26 cellular contexts compared by ENCODE assay signal in the genomic region with DNA sequence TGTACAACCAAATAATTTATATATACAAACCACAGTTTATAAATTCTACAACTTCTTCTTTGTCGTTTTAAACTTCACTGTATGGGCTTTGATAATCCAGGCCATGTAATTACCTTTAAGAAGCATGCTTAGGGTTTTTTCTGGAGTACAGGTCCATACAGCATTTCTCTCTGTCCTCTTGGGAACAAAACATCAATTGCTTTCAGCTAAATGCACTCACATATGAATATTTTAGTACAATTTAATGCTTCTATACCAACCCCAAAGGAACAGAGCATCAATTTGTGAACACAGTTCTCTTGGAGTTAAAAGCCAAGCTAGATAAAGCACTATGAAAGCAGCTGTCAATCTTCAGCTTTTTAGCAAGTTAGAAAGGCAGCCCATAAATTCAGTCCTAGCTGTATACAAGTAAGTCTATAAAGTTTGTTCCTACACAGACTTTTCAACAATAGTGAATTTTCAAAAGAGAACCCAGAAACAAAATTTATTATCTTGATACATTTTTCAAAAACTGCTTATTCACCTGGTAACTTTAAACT.
"Had no signal": no experiment of that assay in that cellular context is flagged by ENCODE, and none has a peak within 500 bp of the region (broad histone marks: within the 10 kb centered on the region; RNA-seq: fewer than 3 reads in every experiment).

No MANE protein-coding gene starts in this region.

- H3K4me3 ChIP-seq: esophagus squamous epithelium, lung, pancreas, smooth muscle cell, suprapubic skin, vagina had no signal

- H3K4me1 Mint-ChIP-seq: memory B cell; stimulated activated naive CD8-positive, alpha-beta T cell treated with anti-CD3 and anti-CD28 coated beads, Interleukin-15, amount 100 ng/mL, for 72 hours had no signal

- H3K36me3 Mint-ChIP-seq: natural killer cell had no signal

- H3K4me1 ChIP-seq: esophagus squamous epithelium, pancreas, suprapubic skin, vagina had no signal

- H3K4me3 Mint-ChIP-seq: effector memory CD8-positive, alpha-beta T cell; memory B cell; natural killer cell; neural crest cell; stimulated activated naive CD8-positive, alpha-beta T cell treated with anti-CD3 and anti-CD28 coated beads, Interleukin-15, amount 100 ng/mL, for 72 hours had no signal

- DNase-seq: cortex of kidney; effector memory CD8-positive, alpha-beta T cell; erythroblast; esophagus squamous epithelium; head of caudate nucleus; natural killer cell; pancreas; stimulated activated CD4-positive, alpha-beta T cell treated with anti-CD3 and anti-CD28 coated beads, Interleukin-12 subunit alpha, Interleukin-12 subunit beta, amount 100 ng/mL, for 4 hours; stimulated activated CD4-positive, alpha-beta T cell treated with anti-CD3 and anti-CD28 coated beads, Interleukin-1b, Interleukin-23, amount 100 ng/mL, for 48 hours; stimulated activated CD4-positive, alpha-beta T cell treated with anti-CD3 and anti-CD28 coated beads, Interleukin-4, amount 100 ng/mL, for 1 hour; stimulated activated CD8-positive, alpha-beta memory T cell treated with anti-CD3 and anti-CD28 coated beads, Interleukin-4, amount 100 ng/mL, for 48 hours; stimulated activated naive CD4-positive, alpha-beta T cell; stimulated activated naive CD8-positive, alpha-beta T cell treated with anti-CD3 and anti-CD28 coated beads, Interleukin-15, amount 100 ng/mL, for 72 hours; trophoblast cell had no signal

- FAIRE-seq: endometrium, frontal cortex, keratinocyte, pancreas had no signal

- ATAC-seq: effector memory CD8-positive, alpha-beta T cell; left lobe of liver; natural killer cell; pancreas; sciatic nerve; stimulated activated naive CD8-positive, alpha-beta T cell treated with anti-CD3 and anti-CD28 coated beads, Interleukin-15, amount 100 ng/mL, for 72 hours had no signal

- H3K9me3 ChIP-seq: esophagus squamous epithelium, neutrophil, pancreas, suprapubic skin, vagina had no signal

- H3K27ac ChIP-seq: esophagus squamous epithelium, neutrophil, pancreas, suprapubic skin, vagina had no signal

- H3K27me3 ChIP-seq: esophagus squamous epithelium, neutrophil, pancreas, suprapubic skin, vagina had no signal

- H3K36me3 ChIP-seq: neutrophil had no signal

- H3K27me3 Mint-ChIP-seq: effector memory CD8-positive, alpha-beta T cell; memory B cell; stimulated activated naive CD8-positive, alpha-beta T cell treated with anti-CD3 and anti-CD28 coated beads, Interleukin-15, amount 100 ng/mL, for 72 hours had no signal

- H3K4me2 ChIP-seq: smooth muscle cell had no signal

- H3K27ac Mint-ChIP-seq: memory B cell; natural killer cell; stimulated activated naive CD8-positive, alpha-beta T cell treated with anti-CD3 and anti-CD28 coated beads, Interleukin-15, amount 100 ng/mL, for 72 hours had no signal

- H3K9me3 Mint-ChIP-seq: effector memory CD8-positive, alpha-beta T cell; memory B cell; natural killer cell; stimulated activated naive CD8-positive, alpha-beta T cell treated with anti-CD3 and anti-CD28 coated beads, Interleukin-15, amount 100 ng/mL, for 72 hours had no signal
